Comparison of ENCODE assay signal across 26 cellular contexts in genomic region chrX:121052122-121052521, GRCh38. TPM values are rescaled to one million over a fixed set of nuclear protein-coding genes. Genes with fewer than 3 reads are reported as not detected.
"Had no signal": no experiment of that assay in that cellular context is flagged by ENCODE, and none has a peak within 500 bp of the region (broad histone marks: within the 10 kb centered on the region; RNA-seq: fewer than 3 reads in every experiment).

No MANE protein-coding gene starts in this region.

- H3K4me1 ChIP-seq: left lung, lower lobe of right lung, neural progenitor cell, parathyroid adenoma, psoas muscle, suprapubic skin, tibial artery, upper lobe of right lung had no signal

- H3K9me3 ChIP-seq: left lung, lower lobe of right lung, psoas muscle, suprapubic skin, tibial artery, upper lobe of right lung had no signal

- H2AFZ ChIP-seq: neural progenitor cell, parathyroid adenoma had no signal

- ATAC-seq: activated CD8-positive, alpha-beta T cell treated with anti-CD3 and anti-CD28 coated beads for 36 hours; activated naive CD8-positive, alpha-beta T cell treated with anti-CD3 and anti-CD28 coated beads, Interleukin-2, amount 50 U/mL, for 24 hours; activated T-cell treated with anti-CD3 and anti-CD28 coated beads, Interleukin-2, amount 50 U/mL, for 4 hours; esophagus mucosa; left lung; lower lobe of right lung; naive thymus-derived CD8-positive, alpha-beta T cell; psoas muscle; upper lobe of right lung had no signal

- H3K4me3 Mint-ChIP-seq: activated B cell treated with CpG ODN at 0.5 μM for 24 hours; activated CD8-positive, alpha-beta T cell treated with anti-CD3 and anti-CD28 coated beads for 36 hours; activated naive CD4-positive, alpha-beta T cell treated with anti-CD3 and anti-CD28 coated beads, Interleukin-2, amount 50 U/mL, for 24 hours; activated naive CD8-positive, alpha-beta T cell treated with anti-CD3 and anti-CD28 coated beads, Interleukin-2, amount 50 U/mL, for 24 hours; activated T-cell treated with anti-CD3 and anti-CD28 coated beads, Interleukin-2, amount 50 U/mL, for 4 hours; naive thymus-derived CD8-positive, alpha-beta T cell; neural progenitor cell had no signal

- H3K36me3 Mint-ChIP-seq: activated naive CD4-positive, alpha-beta T cell treated with anti-CD3 and anti-CD28 coated beads, Interleukin-2, amount 50 U/mL, for 24 hours; naive thymus-derived CD8-positive, alpha-beta T cell; neural progenitor cell had no signal

- H3K9me3 Mint-ChIP-seq: activated B cell treated with CpG ODN at 0.5 μM for 24 hours; activated CD8-positive, alpha-beta T cell treated with anti-CD3 and anti-CD28 coated beads for 36 hours; activated naive CD4-positive, alpha-beta T cell treated with anti-CD3 and anti-CD28 coated beads, Interleukin-2, amount 50 U/mL, for 24 hours; activated naive CD8-positive, alpha-beta T cell treated with anti-CD3 and anti-CD28 coated beads, Interleukin-2, amount 50 U/mL, for 24 hours; activated T-cell treated with anti-CD3 and anti-CD28 coated beads, Interleukin-2, amount 50 U/mL, for 4 hours; activated T-helper 2 cell treated with anti-CD3 and anti-CD28 coated beads, Interferon-gamma antibody, Interleukin-2, Interleukin-4, amounts not matched to agents 10 μg/mL and 5 μg/mL and 100 μg/mL, durations not matched to agents 14 hours and 24 hours and 36 hours had no signal

- H3K4me3 ChIP-seq: left lung, lower lobe of right lung, neural progenitor cell, psoas muscle, suprapubic skin, tibial artery, upper lobe of right lung had no signal

- H3K4me2 ChIP-seq: neural progenitor cell had no signal

- H3K27ac Mint-ChIP-seq: activated B cell treated with CpG ODN at 0.5 μM for 24 hours; activated CD8-positive, alpha-beta T cell treated with anti-CD3 and anti-CD28 coated beads for 36 hours; activated naive CD4-positive, alpha-beta T cell treated with anti-CD3 and anti-CD28 coated beads, Interleukin-2, amount 50 U/mL, for 24 hours; activated naive CD8-positive, alpha-beta T cell treated with anti-CD3 and anti-CD28 coated beads, Interleukin-2, amount 50 U/mL, for 24 hours; activated T-helper 2 cell treated with anti-CD3 and anti-CD28 coated beads, Interferon-gamma antibody, Interleukin-2, Interleukin-4, amounts not matched to agents 10 μg/mL and 5 μg/mL and 100 μg/mL, durations not matched to agents 14 hours and 24 hours and 36 hours; naive thymus-derived CD8-positive, alpha-beta T cell; neural progenitor cell had no signal

- H3K36me3 ChIP-seq: left lung, lower lobe of right lung, neural progenitor cell, suprapubic skin, tibial artery, upper lobe of right lung had no signal

- DNase-seq: activated B cell treated with CpG ODN at 0.5 μM for 24 hours; activated CD4-positive, alpha-beta T cell treated with anti-CD3 and anti-CD28 coated beads, Interleukin-2, amount 50 U/mL, for 1 hour; activated CD8-positive, alpha-beta T cell treated with anti-CD3 and anti-CD28 coated beads for 36 hours; activated naive CD8-positive, alpha-beta T cell treated with anti-CD3 and anti-CD28 coated beads, Interleukin-2, amount 50 U/mL, for 24 hours; activated T-cell treated with anti-CD3 and anti-CD28 coated beads, Interleukin-2, amount 50 U/mL, for 4 hours; amygdala; central memory CD4-positive, alpha-beta T cell; left lung; lower lobe of right lung; mesenchymal stem cell; naive thymus-derived CD8-positive, alpha-beta T cell; occipital lobe; psoas muscle; stimulated activated CD4-positive, alpha-beta T cell treated with anti-CD3 and anti-CD28 coated beads, Interleukin-15, amount 100 ng/mL, for 24 hours; stimulated activated CD4-positive, alpha-beta T cell treated with anti-CD3 and anti-CD28 coated beads, Interleukin-2, amount 100 ng/mL, for 24 hours; stimulated activated naive CD4-positive, alpha-beta T cell; tibial artery; upper lobe of right lung had no signal

- H3K79me2 ChIP-seq: parathyroid adenoma had no signal

- H3K9ac ChIP-seq: neural progenitor cell, parathyroid adenoma had no signal

- H3K27ac ChIP-seq: left lung, lower lobe of right lung, neural progenitor cell, parathyroid adenoma, psoas muscle, suprapubic skin, tibial artery, upper lobe of right lung had no signal

- H3K27me3 ChIP-seq: tibial artery, upper lobe of right lung had no signal

- H3K4me1 Mint-ChIP-seq: activated B cell treated with CpG ODN at 0.5 μM for 24 hours; activated naive CD4-positive, alpha-beta T cell treated with anti-CD3 and anti-CD28 coated beads, Interleukin-2, amount 50 U/mL, for 24 hours; activated naive CD8-positive, alpha-beta T cell treated with anti-CD3 and anti-CD28 coated beads, Interleukin-2, amount 50 U/mL, for 24 hours; naive thymus-derived CD8-positive, alpha-beta T cell; neural progenitor cell had no signal

- FAIRE-seq: endothelial cell of umbilical vein, frontal cortex had no signal

RNA-seq across cellular contexts. Expression of gene GLUD2, which starts 4.7 kb away (rescaled TPM):
- total RNA-seq: activated B cell treated with CpG ODN at 0.5 μM for 24 hours had no signal
